Comparison of ENCODE assay signal across 8 cellular contexts in the genomic region with DNA sequence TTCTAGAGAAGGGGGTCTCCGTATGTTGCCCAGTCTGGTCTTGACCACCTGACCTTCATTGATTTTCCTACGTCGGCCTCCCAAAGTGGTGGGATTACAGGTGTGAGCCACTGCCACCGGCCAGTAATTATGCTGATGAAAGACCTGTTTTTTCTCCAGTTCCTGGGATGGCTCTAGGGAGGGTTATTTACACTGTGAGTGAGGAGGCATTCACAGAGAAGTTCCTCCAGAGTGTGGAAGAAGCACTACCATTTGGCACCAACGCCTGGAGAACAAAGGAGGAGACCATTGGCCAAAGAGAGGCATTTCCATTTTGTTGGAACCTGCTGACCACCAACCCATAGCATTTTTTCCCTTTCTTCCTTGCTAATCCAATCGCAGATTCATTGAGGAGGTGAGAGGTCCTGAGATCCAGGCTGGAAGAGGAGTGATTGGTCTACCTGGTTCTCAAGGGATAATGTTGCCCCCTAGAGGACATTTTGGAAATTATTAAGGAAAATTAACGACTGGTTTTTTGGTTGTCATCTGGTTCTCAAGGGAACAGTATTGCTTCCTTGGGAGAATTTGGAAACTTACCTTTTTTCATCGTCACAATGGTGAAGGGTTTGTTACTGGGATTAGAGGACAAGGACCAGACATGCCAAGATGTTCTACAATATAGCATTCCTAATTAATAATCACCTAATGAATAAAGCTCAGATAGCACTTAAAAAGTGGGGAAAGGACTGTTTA. TPM values are rescaled to one million over a fixed set of nuclear protein-coding genes. Genes with fewer than 3 reads are reported as not detected.
DNase-seq lines count a peak whose midpoint lies in the region; ATAC-seq and TF ChIP-seq lines count a peak whose summit lies in the region.

No MANE protein-coding gene starts in this region.

- no peaks in the 10 kb centered on the region for H3K9me3 Mint-ChIP-seq in activated CD4-positive, alpha-beta T cell treated with anti-CD3 and anti-CD28 coated beads, Interleukin-2, amount 10 ng/mL, durations not matched to agents 24 days and 14 days
- H3K9me3 Mint-ChIP-seq in endodermal cell = no peaks in the 10 kb centered on the region

- TF ChIP-seq POLR2A in GM18505 (IDR thresholded peaks at IDR 0.05; ENCODE audit: borderline replicate concordance, extremely low read depth, insufficient read depth, insufficient read length) = no peak

- H3K79me2 ChIP-seq in mesendoderm (ENCODE audit: control insufficient read depth, insufficient read depth, low read length) = no peaks in the 10 kb centered on the region

- no peak overlapping the region for H3K4me2 ChIP-seq in mesendoderm (ENCODE audit: low read length)

- peaks cover 2% of the 10 kb centered on the region for H3K27me3 Mint-ChIP-seq in activated CD4-positive, alpha-beta T cell treated with anti-CD3 and anti-CD28 coated beads, Interleukin-2, amount 10 ng/mL, durations not matched to agents 24 days and 14 days
- no peaks in the 10 kb centered on the region for H3K27me3 Mint-ChIP-seq in endodermal cell (ENCODE audit: insufficient read depth)

- H3K36me3 Mint-ChIP-seq in activated CD4-positive, alpha-beta T cell treated with anti-CD3 and anti-CD28 coated beads, Interleukin-2, amount 10 ng/mL, durations not matched to agents 24 days and 14 days (ENCODE audit: low read depth) = no peaks in the 10 kb centered on the region
- H3K36me3 Mint-ChIP-seq in endodermal cell (ENCODE audit: low read depth) = no peaks in the 10 kb centered on the region

- no peak overlapping the region for H3K4me3 Mint-ChIP-seq in activated CD4-positive, alpha-beta T cell treated with anti-CD3 and anti-CD28 coated beads, Interleukin-2, amount 10 ng/mL, durations not matched to agents 24 days and 14 days
- no peak overlapping the region for H3K4me3 Mint-ChIP-seq in endodermal cell

- no peak overlapping the region for H3K27ac ChIP-seq in RWPE1
- no peak overlapping the region for H3K27ac ChIP-seq in endodermal cell (ENCODE audit: low read depth, low read length)
- no peak overlapping the region for H3K27ac ChIP-seq in mesendoderm (ENCODE audit: low read depth, low read length)

- H2BK120ac ChIP-seq in mesendoderm (ENCODE audit: low read depth, low read length) = no peak overlapping the region

- ATAC-seq in GM18505 (IDR thresholded peaks at IDR 0.05; ENCODE audit: unreplicated experiment) = no peak

- no peak overlapping the region for H3K23ac ChIP-seq in mesendoderm (ENCODE audit: low read length)

- no peak overlapping the region for H2BK15ac ChIP-seq in mesendoderm (replicated peaks; ENCODE audit: low read depth)

- no peak overlapping the region for H3K18ac ChIP-seq in mesendoderm (ENCODE audit: low read length)

- peak; percentile 72 for DNase-seq in activated CD4-positive, alpha-beta T cell treated with anti-CD3 and anti-CD28 coated beads, Interleukin-2, amount 10 ng/mL, durations not matched to agents 24 days and 14 days
- DNase-seq in activated CD4-positive, alpha-beta T cell treated with anti-CD3 and anti-CD28 coated beads for 48 hours = no peak
- peak; percentile 77 for DNase-seq in NAMALWA (ENCODE audit: low spot score)
- DNase-seq in RWPE1 (ENCODE audit: low spot score) = peak; percentile 55
- DNase-seq in endodermal cell = peak; percentile 76
- peak; percentile 93 for DNase-seq in mesendoderm
- no peak for DNase-seq in activated effector memory CD4-positive, alpha-beta T cell treated with Interleukin-2 at 50 U/mL for 16 hours

- 34 to 59% methylated on average over 5 to 8 of the region's 8 CpGs for WGBS in endodermal cell (ENCODE audit: insufficient coverage in 1 of 2, insufficient read length in 1 of 2), 2 experiments
- no CpG with 5 or more reads among the region's 8 CpGs for WGBS in mesendoderm (ENCODE audit: extremely low coverage, insufficient coverage, low lambda C conversion rate)

- H3K4me1 ChIP-seq in endodermal cell (ENCODE audit: control insufficient read depth, insufficient read depth, low read length) = no peaks in the 10 kb centered on the region
- no peaks in the 10 kb centered on the region for H3K4me1 ChIP-seq in mesendoderm (ENCODE audit: control insufficient read depth, low read depth, low read length)

- peaks cover 3% of the 10 kb centered on the region for H3K9me3 ChIP-seq in endodermal cell (ENCODE audit: control insufficient read depth, low read length)

- TF ChIP-seq CTCF in RWPE1 (conservative IDR thresholded peaks at IDR 0.05; ENCODE audit: low read depth) (peak; percentile 69), endodermal cell (conservative IDR thresholded peaks at IDR 0.05) (peak; percentile 85)

- H3K9ac ChIP-seq in endodermal cell (ENCODE audit: extremely low read depth, low read length, poor library complexity, severe bottlenecking) (no peak overlapping the region), mesendoderm (ENCODE audit: low read length) (no peak overlapping the region)

- no peak overlapping the region for H2AK5ac ChIP-seq in mesendoderm (ENCODE audit: low read length)

- no peak overlapping the region for H3K4ac ChIP-seq in mesendoderm (ENCODE audit: low read depth, low read length)

- no peak overlapping the region for H4K5ac ChIP-seq in mesendoderm (ENCODE audit: low read length)

- no peak overlapping the region for H2BK5ac ChIP-seq in mesendoderm (ENCODE audit: low read length)

- POLR2A ChIA-PET in RWPE1 (lab: Yijun Ruan, JAX; ENCODE audit: low non-redundant PET) = no interaction called here

- CTCF ChIA-PET in RWPE1 (lab: Yijun Ruan, JAX) = interaction anchor here (0.6 to 1.2 kb wide), 7 partner anchors 12 to 236 kb away, joined by 3 to 7 read pairs (median 4); a partner anchor contains a TSS

- H3K4me1 Mint-ChIP-seq in activated CD4-positive, alpha-beta T cell treated with anti-CD3 and anti-CD28 coated beads, Interleukin-2, amount 10 ng/mL, durations not matched to agents 24 days and 14 days = peaks cover 5% of the 10 kb centered on the region
- H3K4me1 Mint-ChIP-seq in endodermal cell = no peaks in the 10 kb centered on the region

- peak overlapping the region; percentile 71 for H3K27ac Mint-ChIP-seq in activated CD4-positive, alpha-beta T cell treated with anti-CD3 and anti-CD28 coated beads, Interleukin-2, amount 10 ng/mL, durations not matched to agents 24 days and 14 days
- H3K27ac Mint-ChIP-seq in endodermal cell = peak overlapping the region; percentile 78

- H3K36me3 ChIP-seq in endodermal cell (ENCODE audit: control insufficient read depth, insufficient read depth, low read length) (no peaks in the 10 kb centered on the region), mesendoderm (ENCODE audit: control insufficient read depth, insufficient read depth, low read length) (no peaks in the 10 kb centered on the region)

- no peak overlapping the region for H4K8ac ChIP-seq in mesendoderm (ENCODE audit: low read depth, low read length)

- no peaks in the 10 kb centered on the region for H3K79me1 ChIP-seq in mesendoderm (ENCODE audit: low read length)

- peak overlapping the region; percentile 68 for H3K56ac ChIP-seq in mesendoderm (ENCODE audit: low read length)

- H3K4me3 ChIP-seq in endodermal cell (ENCODE audit: low read length) (no peak overlapping the region), mesendoderm (ENCODE audit: low read length) (no peak overlapping the region)

- intact Hi-C loops in activated CD4-positive, alpha-beta T cell treated with anti-CD3 and anti-CD28 coated beads, Interleukin-2, amount 10 ng/mL, durations not matched to agents 24 days and 14 days (cut with micrococcal nuclease) = loop anchor here (1.0 kb wide), 3 partner anchors 46 to 112 kb away; no protein-coding TSS in a partner anchor

- H3K27me3 ChIP-seq in endodermal cell (ENCODE audit: control insufficient read depth, insufficient read depth, low read length, poor library complexity, severe bottlenecking) (no peaks in the 10 kb centered on the region), mesendoderm (ENCODE audit: insufficient read depth, low read length, poor library complexity) (no peaks in the 10 kb centered on the region)

RNA-seq across cellular contexts. Expression of a gene that starts 5.5 kb away (rescaled TPM):
- total RNA-seq in activated CD4-positive, alpha-beta T cell treated with anti-CD3 and anti-CD28 coated beads, Interleukin-2, amount 10 ng/mL, durations not matched to agents 24 days and 14 days = 147 and 151 TPM in 2 replicates
- total RNA-seq in endodermal cell = 100 to 1,000 TPM; 187 to 240 TPM
- 185 TPM for polyA plus RNA-seq in endodermal cell (2013, experiment 1 of 2)
- 176 TPM for polyA plus RNA-seq in endodermal cell (2013, experiment 2 of 2)
- 240 TPM for polyA plus RNA-seq in mesendoderm (2013, experiment 1 of 2)
- polyA plus RNA-seq in mesendoderm (2013, experiment 2 of 2) = 241 TPM

RNA-seq across cellular contexts. Expression of a gene that starts 11.5 kb away (rescaled TPM):
- total RNA-seq in activated CD4-positive, alpha-beta T cell treated with anti-CD3 and anti-CD28 coated beads, Interleukin-2, amount 10 ng/mL, durations not matched to agents 24 days and 14 days = 97.3 and 103 TPM in 2 replicates
- 10 to 100 TPM; 64.9 to 82.5 TPM for total RNA-seq in endodermal cell
- polyA plus RNA-seq in endodermal cell (2013, experiment 1 of 2) = 23.7 TPM
- 23.5 TPM for polyA plus RNA-seq in endodermal cell (2013, experiment 2 of 2)
- 40.0 TPM for polyA plus RNA-seq in mesendoderm (2013, experiment 1 of 2)
- 40.7 TPM for polyA plus RNA-seq in mesendoderm (2013, experiment 2 of 2)

Comparison
In these comparisons a context has a peak if more than half of its experiments do, and no peak if none do; other contexts are left out.
1. DNase-seq: peak in activated CD4-positive, alpha-beta T cell treated with anti-CD3 and anti-CD28 coated beads, Interleukin-2, amount 10 ng/mL, durations not matched to agents 24 days and 14 days (single experiment), NAMALWA (single experiment), RWPE1 (single experiment), endodermal cell (single experiment) and mesendoderm (single experiment); none in activated CD4-positive, alpha-beta T cell treated with anti-CD3 and anti-CD28 coated beads for 48 hours (single experiment) and activated effector memory CD4-positive, alpha-beta T cell treated with Interleukin-2 at 50 U/mL for 16 hours (single experiment).